19 cellular contexts compared by ENCODE assay signal in the genomic region with DNA sequence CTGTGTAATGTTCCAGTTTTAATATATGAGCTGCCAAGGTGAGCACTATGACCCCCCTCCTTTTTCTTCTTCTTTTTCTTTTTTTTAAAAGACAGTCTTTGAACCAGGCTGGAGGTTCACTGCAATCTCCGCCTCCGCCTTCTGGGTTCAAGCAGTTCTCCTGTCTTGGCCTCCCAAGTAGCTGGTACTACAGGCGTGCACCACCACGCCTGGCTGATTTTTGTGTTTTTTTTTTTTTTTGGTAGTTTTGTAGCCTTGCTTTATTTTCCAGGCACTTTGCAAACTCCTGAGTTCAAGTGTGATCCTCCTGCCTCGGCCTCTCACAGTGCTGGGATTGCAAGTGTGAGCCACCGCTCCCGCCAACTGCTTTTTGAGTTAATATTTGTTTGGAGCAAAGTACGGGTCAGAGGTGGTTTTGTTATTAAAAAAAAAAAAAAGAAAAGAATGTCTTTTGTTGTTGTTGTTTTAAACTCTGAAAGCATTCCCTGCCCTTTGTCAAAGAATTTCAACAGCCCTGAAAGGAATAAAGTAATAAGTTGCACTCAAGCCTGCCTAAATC.
DNase-seq lines count a peak whose midpoint lies in the region; ATAC-seq and TF ChIP-seq lines count a peak whose summit lies in the region.
"Had no signal": no experiment of that assay in that cellular context is flagged by ENCODE, and none has a peak within 500 bp of the region (broad histone marks: within the 10 kb centered on the region; RNA-seq: fewer than 3 reads in every experiment).

No MANE protein-coding gene starts in this region.

- peak overlapping the region; percentile 33 to 98 for H3K27ac Mint-ChIP-seq in stimulated activated naive CD8-positive, alpha-beta T cell treated with anti-CD3 and anti-CD28 coated beads, Interleukin-15, amount 100 ng/mL, for 72 hours
- H3K27ac Mint-ChIP-seq in activated B cell treated with CpG ODN at 0.5 μM for 24 hours: peak overlapping the region; percentile 89

- CTCF ChIA-PET in activated B cell treated with CpG ODN at 0.5 μM for 24 hours (lab: Charles Lee): interaction anchor here (1.4 kb wide), 1 partner anchor 71 kb away, joined by 4 read pairs; no protein-coding TSS in a partner anchor

- H3K4me1 Mint-ChIP-seq in stimulated activated naive CD8-positive, alpha-beta T cell treated with anti-CD3 and anti-CD28 coated beads, Interleukin-15, amount 100 ng/mL, for 72 hours: peaks cover 96% of the 10 kb centered on the region
- peaks cover 94% of the 10 kb centered on the region for H3K4me1 Mint-ChIP-seq in activated B cell treated with CpG ODN at 0.5 μM for 24 hours

- no peaks in the 10 kb centered on the region for H3K27me3 Mint-ChIP-seq in stimulated activated naive CD8-positive, alpha-beta T cell treated with anti-CD3 and anti-CD28 coated beads, Interleukin-15, amount 100 ng/mL, for 72 hours
- no peaks in the 10 kb centered on the region for H3K27me3 Mint-ChIP-seq in activated B cell treated with CpG ODN at 0.5 μM for 24 hours
- H3K27me3 Mint-ChIP-seq: CD8-positive, alpha-beta memory T cell had no signal

- DNase-seq in stimulated activated naive CD8-positive, alpha-beta T cell treated with anti-CD3 and anti-CD28 coated beads, Interleukin-15, amount 100 ng/mL, for 72 hours: no peak
- DNase-seq in stimulated activated naive CD8-positive, alpha-beta T cell treated with anti-CD3 and anti-CD28 coated beads, Interleukin-15, Interleukin-2, amounts not matched to agents 100 U/mL and 50 U/mL, for 24 hours: no peak
- DNase-seq in activated B cell treated with CpG ODN at 0.5 μM for 24 hours: no peak
- DNase-seq in right lobe of liver: no peak
- DNase-seq in lower lobe of right lung: no peak
- no peak for DNase-seq in MV-4-11 (lab: John Stamatoyannopoulos, UW)
- DNase-seq in SIG-M5 treated with dmso at 0.1 percent for 504 hours (lab: John Stamatoyannopoulos, UW; ENCODE audit: unreplicated experiment): no peak
- DNase-seq: CD8-positive, alpha-beta memory T cell; DMS79 treated with DMSO at 0.1 percent for 48 hours; H7; NCI-H1105; NCI-H1694; NCI-H2081 treated with DMSO at 0.1 percent for 48 hours; NCI-H774; SHP77; SK-N-SH had no signal

- WGBS in right lobe of liver (ENCODE audit: insufficient coverage, low coverage, low lambda C conversion rate, missing lambda C conversion rate): 57% methylated on average over 8 of the region's 8 CpGs

- H3K27me3 ChIP-seq in right lobe of liver: no peaks in the 10 kb centered on the region
- H3K27me3 ChIP-seq in lower lobe of right lung (ENCODE audit: low read depth): no peaks in the 10 kb centered on the region
- H3K27me3 ChIP-seq: BLaER1 had no signal

- no peak overlapping the region for H3K27ac ChIP-seq in right lobe of liver
- no peak overlapping the region for H3K27ac ChIP-seq in lower lobe of right lung
- H3K27ac ChIP-seq: A549, BLaER1 had no signal

- H3K4me1 ChIP-seq in right lobe of liver (peaks cover 0 to 11% (median 3%) of the 10 kb centered on the region in 4 donors), lower lobe of right lung (peaks cover 16% of the 10 kb centered on the region)

- ATAC-seq in stimulated activated naive CD8-positive, alpha-beta T cell treated with anti-CD3 and anti-CD28 coated beads, Interleukin-15, amount 100 ng/mL, for 72 hours: no peak
- ATAC-seq in stimulated activated naive CD8-positive, alpha-beta T cell treated with anti-CD3 and anti-CD28 coated beads, Interleukin-15, Interleukin-2, amounts not matched to agents 100 U/mL and 50 U/mL, for 24 hours: no peak
- ATAC-seq in activated B cell treated with CpG ODN at 0.5 μM for 24 hours (ENCODE audit: low read depth) (no peak), right lobe of liver (peak in 3 of 4 donors; percentile 18 to 73 (median 36)), lower lobe of right lung (no peak), GM21717 (IDR thresholded peaks at IDR 0.05; ENCODE audit: unreplicated experiment) (no peak)
- ATAC-seq: A549 had no signal

- H3K9me3 Mint-ChIP-seq in stimulated activated naive CD8-positive, alpha-beta T cell treated with anti-CD3 and anti-CD28 coated beads, Interleukin-15, amount 100 ng/mL, for 72 hours: no peaks in the 10 kb centered on the region
- no peaks in the 10 kb centered on the region for H3K9me3 Mint-ChIP-seq in activated B cell treated with CpG ODN at 0.5 μM for 24 hours
- H3K9me3 Mint-ChIP-seq: CD8-positive, alpha-beta memory T cell had no signal

- intact Hi-C loops in activated B cell treated with CpG ODN at 0.5 μM for 24 hours (cut with micrococcal nuclease) (loop anchor here (2.0 to 10.0 kb wide), 2 partner anchors 38 to 1510 kb away; a partner anchor contains a TSS), right lobe of liver (cut with DNase I) (no loop called here), lower lobe of right lung (cut with DNase I) (no loop called here)

- H3K36me3 Mint-ChIP-seq in activated B cell treated with CpG ODN at 0.5 μM for 24 hours (ENCODE audit: low read depth): peaks cover 10% of the 10 kb centered on the region

- H3K4me3 ChIP-seq in right lobe of liver: no peak overlapping the region
- H3K4me3 ChIP-seq in lower lobe of right lung: no peak overlapping the region
- H3K4me3 ChIP-seq: A549, BLaER1 had no signal

- TF ChIP-seq POLR2A in right lobe of liver (IDR thresholded peaks at IDR 0.05): no peak

- H3K36me3 ChIP-seq in right lobe of liver (no peaks in the 10 kb centered on the region), lower lobe of right lung (no peaks in the 10 kb centered on the region)

- POLR2A ChIA-PET in activated B cell treated with CpG ODN at 0.5 μM for 24 hours (lab: Charles Lee): interaction anchor here (0.7 to 3.0 kb wide), 6 partner anchors 18 to 595 kb away, joined by 3 to 15 read pairs (median 4); a partner anchor contains a TSS

- TF ChIP-seq CTCF in activated B cell treated with CpG ODN at 0.5 μM for 24 hours (IDR thresholded peaks at IDR 0.05) (no peak), right lobe of liver (IDR thresholded peaks at IDR 0.05) (no peak), lower lobe of right lung (IDR thresholded peaks at IDR 0.05) (no peak)

- H3K9me3 ChIP-seq in right lobe of liver (no peaks in the 10 kb centered on the region), lower lobe of right lung (no peaks in the 10 kb centered on the region)
- H3K9me3 ChIP-seq: A549, SK-N-SH had no signal

- H3K4me3 Mint-ChIP-seq in stimulated activated naive CD8-positive, alpha-beta T cell treated with anti-CD3 and anti-CD28 coated beads, Interleukin-15, amount 100 ng/mL, for 72 hours: no peak overlapping the region
- H3K4me3 Mint-ChIP-seq in activated B cell treated with CpG ODN at 0.5 μM for 24 hours: no peak overlapping the region

Comparison
In these comparisons a context has a peak if more than half of its experiments do, and no peak if none do; other contexts are left out.
1. ATAC-seq: peak in right lobe of liver (3 of 4); none in stimulated activated naive CD8-positive, alpha-beta T cell treated with anti-CD3 and anti-CD28 coated beads, Interleukin-15, amount 100 ng/mL, for 72 hours (single experiment), stimulated activated naive CD8-positive, alpha-beta T cell treated with anti-CD3 and anti-CD28 coated beads, Interleukin-15, Interleukin-2, amounts not matched to agents 100 U/mL and 50 U/mL, for 24 hours (single experiment), activated B cell treated with CpG ODN at 0.5 μM for 24 hours (single experiment), lower lobe of right lung (0 of 2) and GM21717 (single experiment).